In genomic region chr14:59343585-59343984, GRCh38 we compare ENCODE assay signal across 12 cellular contexts.
DNase-seq lines count a peak whose midpoint lies in the region; ATAC-seq, FAIRE-seq and TF ChIP-seq lines count a peak whose summit lies in the region.
"Had no signal": no experiment of that assay in that cellular context is flagged by ENCODE, and none has a peak within 500 bp of the region (broad histone marks: within the 10 kb centered on the region; RNA-seq: fewer than 3 reads in every experiment).

No MANE protein-coding gene starts in this region.

- H3K79me2 ChIP-seq in HepG2 (ENCODE audit: insufficient read depth, low read length) = no peaks in the 10 kb centered on the region

- no peaks in the 10 kb centered on the region for H4K20me1 ChIP-seq in HepG2 (ENCODE audit: insufficient read depth, low read length)

- in situ Hi-C loops in ACHN (cut with HindIII; ENCODE audit: low pct_ligation_motif_present, low pct_unique_long_range_greater_than_20kb, low sequenced_read_pairs) = no loop called here
- in situ Hi-C loops in HepG2 (cut with HindIII; ENCODE audit: extremely low pct_ligation_motif_present, low pct_unique_long_range_greater_than_20kb) = no loop called here

- H3K27me3 ChIP-seq in breast epithelium (no peaks in the 10 kb centered on the region), HepG2 (ENCODE audit: control insufficient read depth in 1 of 2, insufficient read depth in 2 of 2, low read length in 2 of 2) (no peaks in the 10 kb centered on the region)
- H3K27me3 ChIP-seq: upper lobe of right lung had no signal

- no peak overlapping the region for H3K4me2 ChIP-seq in HepG2 (ENCODE audit: low read depth, low read length)

- no peaks in the 10 kb centered on the region for H3K9me3 Mint-ChIP-seq in activated naive CD8-positive, alpha-beta T cell treated with anti-CD3 and anti-CD28 coated beads for 36 hours

- no peak for TF ChIP-seq CTCF in breast epithelium (IDR thresholded peaks at IDR 0.05)
- no peak for TF ChIP-seq CTCF in HepG2 (CRISPR knock-in tag; IDR thresholded peaks at IDR 0.05)

- no peak for FAIRE-seq in HepG2 (lab: Jason Lieb, UNC)

- H3K27ac ChIP-seq in breast epithelium = peak overlapping the region; percentile 18 to 41
- no peak overlapping the region for H3K27ac ChIP-seq in HepG2 (ENCODE audit: extremely low read length, insufficient read depth, low read length)
- H3K27ac ChIP-seq: upper lobe of right lung had no signal

- 81% methylated on average over 3 of the region's 3 CpGs for WGBS in HepG2 (ENCODE audit: low lambda C conversion rate)

- no peak overlapping the region for H2AFZ ChIP-seq in HepG2 (ENCODE audit: low read length)

- H3K4me1 ChIP-seq in breast epithelium = no peaks in the 10 kb centered on the region
- H3K4me1 ChIP-seq in HepG2 (ENCODE audit: insufficient read depth, low read length) = peaks cover 11% of the 10 kb centered on the region; the same call in 1 of the 2 replicates

- no peak for TF ChIP-seq EP300 in HepG2 (IDR thresholded peaks at IDR 0.05; ENCODE audit: low read depth in 2 of 2, low read length in 2 of 2)
- TF ChIP-seq EP300 in HepG2 (CRISPR knock-in tag; IDR thresholded peaks at IDR 0.05; ENCODE audit: borderline replicate concordance) = no peak

- H3K36me3 Mint-ChIP-seq in activated naive CD8-positive, alpha-beta T cell treated with anti-CD3 and anti-CD28 coated beads for 36 hours = no peaks in the 10 kb centered on the region

- intact Hi-C loops in breast epithelium (cut with DNase I; ENCODE audit: low total_unique reads) (no loop called here), HepG2 (cut with micrococcal nuclease; ENCODE audit: unreplicated experiment) (no loop called here)

- no peak overlapping the region for H3K9ac ChIP-seq in HepG2 (ENCODE audit: insufficient read depth, low read depth, low read length)

- ATAC-seq in HG02759 (IDR thresholded peaks at IDR 0.05; ENCODE audit: unreplicated experiment) (no peak), HepG2 (no peak)
- ATAC-seq: esophagus mucosa had no signal

- POLR2A ChIA-PET in HepG2 (lab: Yijun Ruan, JAX) = no interaction called here

- H3K9me3 ChIP-seq in breast epithelium (no peaks in the 10 kb centered on the region), HepG2 (ENCODE audit: low read length) (no peaks in the 10 kb centered on the region)
- H3K9me3 ChIP-seq: upper lobe of right lung had no signal

- H3K36me3 ChIP-seq in breast epithelium (no peaks in the 10 kb centered on the region), HepG2 (replicated peaks in 1 of 2; ENCODE audit: control insufficient read depth in 1 of 2, insufficient read depth in 2 of 2, low read length in 2 of 2) (peaks cover 3 to 19% of the 10 kb centered on the region in 2 experiments; a peak in 3 of 5 replicates)

- H3K27me3 Mint-ChIP-seq in activated naive CD8-positive, alpha-beta T cell treated with anti-CD3 and anti-CD28 coated beads for 36 hours = no peaks in the 10 kb centered on the region

- H3K4me1 Mint-ChIP-seq in activated naive CD8-positive, alpha-beta T cell treated with anti-CD3 and anti-CD28 coated beads for 36 hours = no peaks in the 10 kb centered on the region

- peak; percentile 37 for DNase-seq in ACHN
- peak; percentile 74 for DNase-seq in NCI-H1092 (lab: John Stamatoyannopoulos, UW)
- DNase-seq in breast epithelium (ENCODE audit: low spot score in 2 of 2) = peak in 1 of 2 donors; percentile 37
- DNase-seq in kidney glomerular epithelial cell (lab: John Stamatoyannopoulos, UW) = peak; percentile 41
- DNase-seq in stimulated activated CD4-positive, alpha-beta T cell treated with anti-CD3 and anti-CD28 coated beads, Interleukin-1b, Interleukin-23, amount 100 ng/mL, for 48 hours = no peak
- no peak for DNase-seq in activated naive CD8-positive, alpha-beta T cell treated with anti-CD3 and anti-CD28 coated beads for 36 hours
- DNase-seq in HepG2 (ENCODE audit: low spot score) = no peak
- DNase-seq: activated naive CD4-positive, alpha-beta T cell treated with Interleukin-2 at 50 U/mL for 16 hours; upper lobe of right lung had no signal

- CTCF ChIA-PET in HepG2 (lab: Yijun Ruan, JAX; ENCODE audit: low intra/inter-chr PET ratio, low total read pairs) = no interaction called here

- no peak overlapping the region for H3K27ac Mint-ChIP-seq in activated naive CD8-positive, alpha-beta T cell treated with anti-CD3 and anti-CD28 coated beads for 36 hours

- H3K4me3 ChIP-seq in breast epithelium (no peak overlapping the region), HepG2 (replicated peaks in 1 of 3; ENCODE audit: insufficient read depth in 1 of 3, low read depth in 2 of 3, low read length in 3 of 3) (no peak overlapping the region)
- H3K4me3 ChIP-seq: skin epidermis, upper lobe of right lung had no signal

- TF ChIP-seq RAD21 in HepG2 (CRISPR knock-in tag; IDR thresholded peaks at IDR 0.05) = no peak

- TF ChIP-seq POLR2A in breast epithelium (IDR thresholded peaks at IDR 0.05) = no peak
- TF ChIP-seq POLR2A in HepG2 (IDR thresholded peaks at IDR 0.05; ENCODE audit: insufficient read depth in 1 of 2, low read depth in 2 of 2, low read length in 2 of 2) = no peak

- BruUV-seq in HepG2 (replicated peaks; lab: Mats Ljungman, UMichigan) = no TSS peak

- no peak overlapping the region for H3K4me3 Mint-ChIP-seq in activated naive CD8-positive, alpha-beta T cell treated with anti-CD3 and anti-CD28 coated beads for 36 hours

TF ChIP-seq in HepG2, 621 proteins besides CTCF, POLR2A, EP300 and RAD21 (continues in another document):
- TF ChIP-seq NR1H2 (CRISPR knock-in tag; IDR thresholded peaks at IDR 0.05; ENCODE audit: borderline replicate concordance, low read depth) (no peak), DMAP1 (CRISPR knock-in tag; IDR thresholded peaks at IDR 0.05) (no peak), SMARCE1 (IDR thresholded peaks at IDR 0.05; ENCODE audit: borderline replicate concordance) (no peak), ZNF652 (CRISPR knock-in tag; IDR thresholded peaks at IDR 0.05; ENCODE audit: borderline replicate concordance, low read depth) (no peak), BRF2 (CRISPR knock-in tag; IDR thresholded peaks at IDR 0.05) (no peak), HNRNPLL (IDR thresholded peaks at IDR 0.05; ENCODE audit: low read depth, low read length, poor library complexity, severe bottlenecking) (no peak), SOX5 (CRISPR knock-in tag; IDR thresholded peaks at IDR 0.05; ENCODE audit: borderline replicate concordance) (no peak), HINFP (CRISPR knock-in tag; IDR thresholded peaks at IDR 0.05; ENCODE audit: low read depth) (no peak), ZNF430 (CRISPR knock-in tag; IDR thresholded peaks at IDR 0.05) (no peak), NR0B2 (CRISPR knock-in tag; IDR thresholded peaks at IDR 0.05) (no peak), MLXIP (CRISPR knock-in tag; IDR thresholded peaks at IDR 0.05; ENCODE audit: borderline replicate concordance) (no peak), REXO4 (CRISPR knock-in tag; IDR thresholded peaks at IDR 0.05; ENCODE audit: borderline replicate concordance) (no peak)

Comparison
In these comparisons a context has a peak if more than half of its experiments do, and no peak if none do; other contexts are left out.
1. DNase-seq: peak in ACHN (single experiment), NCI-H1092 (single experiment) and kidney glomerular epithelial cell (single experiment); none in stimulated activated CD4-positive, alpha-beta T cell treated with anti-CD3 and anti-CD28 coated beads, Interleukin-1b, Interleukin-23, amount 100 ng/mL, for 48 hours (single experiment), activated naive CD8-positive, alpha-beta T cell treated with anti-CD3 and anti-CD28 coated beads for 36 hours (single experiment) and HepG2 (single experiment).